10 cellular contexts compared by ENCODE assay signal in the genomic region with DNA sequence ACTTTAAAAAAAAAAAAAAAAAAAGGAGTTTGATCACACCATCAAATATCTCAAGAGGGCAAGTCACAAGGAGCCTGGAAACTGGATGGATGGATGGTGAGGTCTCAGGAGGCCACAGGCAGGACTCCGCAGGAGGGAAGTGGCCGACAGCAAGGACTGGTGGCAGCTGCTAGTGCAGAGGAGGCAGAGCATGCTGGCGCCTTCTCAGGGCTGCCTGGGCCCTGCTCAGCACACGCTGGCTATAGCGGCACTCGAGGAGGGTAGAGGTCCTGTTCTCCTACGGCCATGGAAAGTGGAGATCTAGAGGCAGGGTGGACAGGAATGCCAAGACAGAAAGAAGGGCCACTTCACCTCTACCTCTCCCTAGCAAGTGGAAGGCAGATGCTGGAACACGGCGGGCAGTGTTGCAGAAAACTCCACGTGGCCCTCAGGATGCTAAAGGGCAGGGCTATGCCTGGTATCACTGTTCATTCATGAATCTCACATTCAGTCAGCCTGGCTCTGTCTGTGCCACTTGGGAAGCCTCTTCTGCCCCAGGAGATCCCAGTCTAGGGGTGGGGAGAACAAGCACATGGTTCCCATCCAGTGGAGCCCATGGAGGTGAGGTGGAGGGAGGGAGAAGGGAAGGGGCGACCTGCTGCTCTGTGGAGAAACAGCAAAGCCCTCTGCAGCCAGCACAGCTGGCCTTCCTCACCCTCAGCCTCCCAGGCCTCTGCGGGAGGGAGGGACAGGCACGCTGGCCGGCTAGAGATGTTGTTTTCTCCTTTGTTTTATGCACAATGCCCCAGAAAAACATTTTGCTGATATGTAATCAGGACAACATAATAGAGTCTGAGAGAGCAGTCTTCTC.
DNase-seq lines count a peak whose midpoint lies in the region; ATAC-seq and TF ChIP-seq lines count a peak whose summit lies in the region.
"Had no signal": no experiment of that assay in that cellular context is flagged by ENCODE, and none has a peak within 500 bp of the region (broad histone marks: within the 10 kb centered on the region; RNA-seq: fewer than 3 reads in every experiment).

No MANE protein-coding gene starts in this region.

- H3K9me3 Mint-ChIP-seq in activated naive CD4-positive, alpha-beta T cell treated with anti-CD3 and anti-CD28 coated beads, Interleukin-2, amount 10 ng/mL, durations not matched to agents 7 days and 5 days, result peaks cover 6% of the 10 kb centered on the region
- H3K9me3 Mint-ChIP-seq in central memory CD8-positive, alpha-beta T cell, result peaks cover 10% of the 10 kb centered on the region
- H3K9me3 Mint-ChIP-seq in memory B cell, result peaks cover 6% of the 10 kb centered on the region

- H3K27ac ChIP-seq in thoracic aorta, result peak overlapping the region; percentile 9 to 49
- H3K27ac ChIP-seq in tibial artery, result no peak overlapping the region

- no peak overlapping the region for H3K4me3 Mint-ChIP-seq in activated naive CD4-positive, alpha-beta T cell treated with anti-CD3 and anti-CD28 coated beads, Interleukin-2, amount 10 ng/mL, durations not matched to agents 7 days and 5 days
- H3K4me3 Mint-ChIP-seq in central memory CD8-positive, alpha-beta T cell, result no peak overlapping the region
- H3K4me3 Mint-ChIP-seq in memory B cell, result no peak overlapping the region

- intact Hi-C loops in tibial artery (cut with DNase I; ENCODE audit: low total_unique reads), result no loop called here

- H3K4me1 Mint-ChIP-seq in activated naive CD4-positive, alpha-beta T cell treated with anti-CD3 and anti-CD28 coated beads, Interleukin-2, amount 10 ng/mL, durations not matched to agents 7 days and 5 days, result peaks cover 50% of the 10 kb centered on the region
- H3K4me1 Mint-ChIP-seq in central memory CD8-positive, alpha-beta T cell, result peaks cover 50% of the 10 kb centered on the region
- peaks cover 10% of the 10 kb centered on the region for H3K4me1 Mint-ChIP-seq in memory B cell

- no peak for DNase-seq in activated naive CD4-positive, alpha-beta T cell treated with anti-CD3 and anti-CD28 coated beads, Interleukin-2, amount 10 ng/mL, durations not matched to agents 7 days and 5 days
- DNase-seq in activated naive CD4-positive, alpha-beta T cell treated with anti-CD3 and anti-CD28 coated beads, Interleukin-2, amount 50 U/mL, for 16 hours, result no peak
- no peak for DNase-seq in central memory CD8-positive, alpha-beta T cell (ENCODE audit: low spot score in 2 of 2)
- DNase-seq in memory B cell (ENCODE audit: low spot score in 2 of 2) (no peak), thoracic aorta (ENCODE audit: low spot score) (no peak), ACHN (no peak), tibial artery (no peak), HT-29 (ENCODE audit: low spot score) (no peak)
- DNase-seq: activated CD4-positive, alpha-beta T cell treated with anti-CD3 and anti-CD28 coated beads, Interleukin-2, amount 50 U/mL, for 1 hour; DMS79 had no signal

- H3K9me3 ChIP-seq in thoracic aorta (no peaks in the 10 kb centered on the region), tibial artery (peaks cover 0 to 4% (median 0%) of the 10 kb centered on the region in 3 donors)

- H3K4me1 ChIP-seq in thoracic aorta (ENCODE audit: control insufficient read depth in 1 of 2, low read depth in 2 of 2), result peaks cover 17 to 46% of the 10 kb centered on the region in 2 donors
- H3K4me1 ChIP-seq in tibial artery, result peaks cover 0 to 27% (median 8%) of the 10 kb centered on the region in 4 donors

- H3K4me3 ChIP-seq in thoracic aorta, result no peak overlapping the region
- no peak overlapping the region for H3K4me3 ChIP-seq in tibial artery

- H3K27ac Mint-ChIP-seq in activated naive CD4-positive, alpha-beta T cell treated with anti-CD3 and anti-CD28 coated beads, Interleukin-2, amount 10 ng/mL, durations not matched to agents 7 days and 5 days, result peak overlapping the region; percentile 83
- H3K27ac Mint-ChIP-seq in central memory CD8-positive, alpha-beta T cell (ENCODE audit: low read depth), result peak overlapping the region; percentile 81
- H3K27ac Mint-ChIP-seq in memory B cell, result peak overlapping the region; percentile 40

- in situ Hi-C loops in ACHN (cut with HindIII; ENCODE audit: low pct_ligation_motif_present, low pct_unique_long_range_greater_than_20kb, low sequenced_read_pairs), result no loop called here

- H3K36me3 Mint-ChIP-seq in activated naive CD4-positive, alpha-beta T cell treated with anti-CD3 and anti-CD28 coated beads, Interleukin-2, amount 10 ng/mL, durations not matched to agents 7 days and 5 days, result peaks cover 82% of the 10 kb centered on the region
- peaks cover 27% of the 10 kb centered on the region for H3K36me3 Mint-ChIP-seq in central memory CD8-positive, alpha-beta T cell (ENCODE audit: insufficient read depth)
- peaks cover 21% of the 10 kb centered on the region for H3K36me3 Mint-ChIP-seq in memory B cell

- CTCF ChIA-PET in activated naive CD4-positive, alpha-beta T cell treated with anti-CD3 and anti-CD28 coated beads, Interleukin-2, amount 10 ng/mL, durations not matched to agents 7 days and 5 days (lab: Charles Lee), result interaction anchor here (0.6 to 2.9 kb wide), 3 partner anchors 11 to 215 kb away, joined by 3 to 13 read pairs (median 12); no protein-coding TSS in a partner anchor

- H3K27me3 ChIP-seq in thoracic aorta (replicated peaks; ENCODE audit: insufficient read depth) (no peaks in the 10 kb centered on the region), tibial artery (no peaks in the 10 kb centered on the region)

- H3K27me3 Mint-ChIP-seq in activated naive CD4-positive, alpha-beta T cell treated with anti-CD3 and anti-CD28 coated beads, Interleukin-2, amount 10 ng/mL, durations not matched to agents 7 days and 5 days, result no peaks in the 10 kb centered on the region
- no peaks in the 10 kb centered on the region for H3K27me3 Mint-ChIP-seq in central memory CD8-positive, alpha-beta T cell
- no peaks in the 10 kb centered on the region for H3K27me3 Mint-ChIP-seq in memory B cell

- H3K36me3 ChIP-seq in thoracic aorta, result no peaks in the 10 kb centered on the region
- H3K36me3 ChIP-seq in tibial artery, result peaks cover 0 to 22% (median 0%) of the 10 kb centered on the region in 3 donors

- no peak for TF ChIP-seq CTCF in thoracic aorta (IDR thresholded peaks at IDR 0.05)
- no peak for TF ChIP-seq CTCF in tibial artery (IDR thresholded peaks at IDR 0.05)

- no peak for ATAC-seq in central memory CD8-positive, alpha-beta T cell (replicated peaks; ENCODE audit: extremely low read depth, poor library complexity, severe bottlenecking)
- ATAC-seq in memory B cell (ENCODE audit: low read depth) (no peak), thoracic aorta (ENCODE audit: insufficient number of reproducible peaks, low FRiP score, low read depth) (no peak)

Comparison
In these comparisons a context has a peak if more than half of its experiments do, and no peak if none do; other contexts are left out.
1. H3K27ac ChIP-seq: peak in thoracic aorta (2 of 2); none in tibial artery (0 of 2).
2. Peak in every context shown above with its lines, with median percentiles within 50 percentile points of each other: H3K27ac Mint-ChIP-seq.